In the genomic region with DNA sequence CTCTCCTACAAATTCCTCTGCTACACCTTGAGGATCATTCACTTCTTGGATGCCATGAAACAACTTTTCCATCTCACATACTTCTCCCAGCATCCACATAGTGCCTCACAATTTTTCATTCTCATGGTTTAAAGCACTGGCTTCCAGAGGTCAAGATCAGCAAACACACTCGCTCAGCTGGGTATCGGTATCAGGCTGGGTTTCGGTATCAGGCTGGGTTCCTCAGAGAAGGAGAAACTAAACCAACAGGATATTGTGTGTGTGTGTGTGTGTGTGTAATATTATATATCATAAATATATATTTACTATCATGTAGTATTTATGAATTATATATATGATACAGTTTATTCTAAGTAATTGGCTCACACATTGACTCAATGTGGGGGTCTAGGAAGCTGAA, we compare ENCODE assay signal across 21 cellular contexts. TPM values are rescaled to one million over a fixed set of nuclear protein-coding genes. Genes with fewer than 3 reads are reported as not detected.
"Had no signal": no experiment of that assay in that cellular context is flagged by ENCODE, and none has a peak within 500 bp of the region (broad histone marks: within the 10 kb centered on the region; RNA-seq: fewer than 3 reads in every experiment).

A gene (minus strand): TSS at position 99 of the 400 bp plus-strand sequence. CDS start 624 bp downstream, outside the sequence.

RNA-seq across cellular contexts. Expression of the gene that starts here (rescaled TPM):
- total RNA-seq: activated naive CD4-positive, alpha-beta T cell treated with anti-CD3 and anti-CD28 coated beads for 36 hours; activated naive CD4-positive, alpha-beta T cell treated with anti-CD3 and anti-CD28 coated beads, Interleukin-2, amount 50 U/mL, for 72 hours; activated naive CD8-positive, alpha-beta T cell treated with anti-CD3 and anti-CD28 coated beads for 36 hours; activated naive CD8-positive, alpha-beta T cell treated with anti-CD3 and anti-CD28 coated beads, Interleukin-2, amount 10 ng/mL, durations not matched to agents 7 days and 5 days; activated T-cell treated with anti-CD3 and anti-CD28 coated beads, Interleukin-2, amount 50 U/mL, for 4 hours; activated T-cell treated with anti-CD3 and anti-CD28 coated beads, Interleukin-2, amount 50 U/mL, for 72 hours; activated T-helper 1 cell treated with anti-CD3 and anti-CD28 coated beads, Interleukin-12 subunit alpha, Interleukin-12 subunit beta, Interleukin-2, Interleukin-4 antibody, amounts not matched to agents 30 ng/mL and 10 ng/mL and 1 ng/mL, durations not matched to agents 14 hours and 24 hours and 36 hours; activated T-helper 17 cell treated with anti-CD3 and anti-CD28 coated beads, Interleukin-2, amount 50 U/mL, for 72 hours; activated T-helper 2 cell treated with anti-CD3 and anti-CD28 coated beads, Interferon-gamma antibody, Interleukin-2, Interleukin-4, amounts not matched to agents 10 μg/mL and 5 μg/mL and 100 μg/mL, durations not matched to agents 14 hours and 24 hours and 36 hours; adrenal gland; aorta; ascending aorta; astrocyte; body of pancreas; breast epithelium; bronchial epithelial cell; cardiac muscle cell; cardiac septum; cerebellum; chondrocyte had no signal
- polyA plus RNA-seq: adipose tissue, adrenal gland, aorta, cardiac muscle cell had no signal
